In genomic region chr7:6590645-6591110, GRCh38 we compare ENCODE assay signal across 8 cellular contexts. TPM values are rescaled to one million over a fixed set of nuclear protein-coding genes. Genes with fewer than 3 reads are reported as not detected.
DNase-seq lines count a peak whose midpoint lies in the region; ATAC-seq and TF ChIP-seq lines count a peak whose summit lies in the region.

No MANE protein-coding gene starts in this region.

- no peaks in the 10 kb centered on the region for H3K27me3 ChIP-seq in HAP-1 (ENCODE audit: low read depth)
- H3K27me3 ChIP-seq in SK-N-SH (ENCODE audit: insufficient read depth), result no peaks in the 10 kb centered on the region
- no peaks in the 10 kb centered on the region for H3K27me3 ChIP-seq in rectal smooth muscle tissue (ENCODE audit: control insufficient read depth, insufficient read depth, low read length)

- peak; percentile 19 for DNase-seq in COR-L47 (lab: John Stamatoyannopoulos, UW)
- no peak for DNase-seq in HAP-1 (ENCODE audit: low spot score in 2 of 2)
- DNase-seq in SK-N-SH, result no peak
- DNase-seq in fibroblast of the aortic adventitia (ENCODE audit: low read depth), result peak; percentile 27
- DNase-seq in HT-29 (ENCODE audit: low spot score), result no peak
- no peak for DNase-seq in mesenteric fat pad (ENCODE audit: low spot score)

- H3K4me1 ChIP-seq in HAP-1 (peaks cover 4% of the 10 kb centered on the region), SK-N-SH (ENCODE audit: control insufficient read depth in 1 of 2, insufficient read depth in 2 of 2, low read depth in 1 of 2, low read length in 1 of 2) (peaks cover 2 to 7% of the 10 kb centered on the region in 2 experiments; a peak in 1 of 4 replicates), rectal smooth muscle tissue (ENCODE audit: control insufficient read depth, insufficient read depth, low read length) (peaks cover 7% of the 10 kb centered on the region)

- ATAC-seq in HG02610 (IDR thresholded peaks at IDR 0.05; ENCODE audit: unreplicated experiment), result no peak

- H3K9ac ChIP-seq in SK-N-SH (peak overlapping the region; percentile 80), rectal smooth muscle tissue (ENCODE audit: low read length) (peak overlapping the region; percentile 49)

- H3F3A ChIP-seq in SK-N-SH (replicated peaks; ENCODE audit: insufficient read depth), result peaks cover 12% of the 10 kb centered on the region

- POLR2A ChIA-PET in SK-N-SH (lab: Yijun Ruan, JAX), result interaction anchor here (0.7 to 2.9 kb wide), 6 partner anchors 10 to 54 kb away, joined by 3 to 16 read pairs (median 4); partner anchors contain the start of genes ZDHHC4, ZNF316 and ZNF853

- no peak for TF ChIP-seq CTCF in SK-N-SH (IDR thresholded peaks at IDR 0.05)
- no peak for TF ChIP-seq CTCF in fibroblast of the aortic adventitia (IDR thresholded peaks at IDR 0.05; ENCODE audit: insufficient read depth, low read length)

- 19% methylated on average over 10 of the region's 10 CpGs for WGBS in SK-N-SH (ENCODE audit: low lambda C conversion rate)

- H3K27ac ChIP-seq in SK-N-SH (ENCODE audit: low read depth in 2 of 2, low read length in 1 of 2) (peak overlapping the region; percentile 62 to 75; a peak in 3 of 4 replicates), rectal smooth muscle tissue (ENCODE audit: low read depth, low read length) (peak overlapping the region; percentile 72)

- no peaks in the 10 kb centered on the region for H4K20me1 ChIP-seq in SK-N-SH (ENCODE audit: insufficient read depth)

- TF ChIP-seq EP300 in SK-N-SH (IDR thresholded peaks at IDR 0.05; ENCODE audit: borderline replicate concordance in 1 of 2, low read depth in 1 of 2, low read length in 1 of 2), result no peak

- peak overlapping the region; percentile 84 for H3K4me3 ChIP-seq in HAP-1
- H3K4me3 ChIP-seq in SK-N-SH (ENCODE audit: low read depth in 2 of 2, low read length in 1 of 2), result peak overlapping the region; percentile 63 to 99
- H3K4me3 ChIP-seq in fibroblast of the aortic adventitia (ENCODE audit: low read depth, low read length), result peak overlapping the region; percentile 95
- peak overlapping the region; percentile 98 for H3K4me3 ChIP-seq in rectal smooth muscle tissue (ENCODE audit: low read length)

- TF ChIP-seq RAD21 in SK-N-SH (IDR thresholded peaks at IDR 0.05; ENCODE audit: low read length), result 0 out of 2 replicates have a peak, but pooled peaks have one; percentile 16

- H3K79me2 ChIP-seq in SK-N-SH (ENCODE audit: insufficient read depth), result peaks cover 30% of the 10 kb centered on the region

- peaks cover 51% of the 10 kb centered on the region for H3K36me3 ChIP-seq in HAP-1 (replicated peaks)
- peaks cover 25 to 66% of the 10 kb centered on the region in 2 experiments for H3K36me3 ChIP-seq in SK-N-SH (replicated peaks in 1 of 2; ENCODE audit: control insufficient read depth in 1 of 2, insufficient read depth in 2 of 2, low read length in 1 of 2)
- H3K36me3 ChIP-seq in rectal smooth muscle tissue (ENCODE audit: control insufficient read depth, insufficient read depth, low read length), result peaks cover 19% of the 10 kb centered on the region

- no peaks in the 10 kb centered on the region for H3K9me3 ChIP-seq in HAP-1
- no peaks in the 10 kb centered on the region for H3K9me3 ChIP-seq in SK-N-SH

- CTCF ChIA-PET in SK-N-SH (lab: Yijun Ruan, JAX), result interaction anchor here (0.9 to 4.2 kb wide), 23 partner anchors 10 to 340 kb away, joined by 3 to 65 read pairs (median 6); partner anchors contain the start of gene ZDHHC4

- no peaks in the 10 kb centered on the region for H3K9me2 ChIP-seq in SK-N-SH

- peak overlapping the region; percentile 96 for H3K4me2 ChIP-seq in SK-N-SH

- in situ Hi-C loops in HAP-1 (cut with MboI; ENCODE audit: low sequenced_read_pairs), result no loop called here

- peak overlapping the region; percentile 85 for H2AFZ ChIP-seq in SK-N-SH (ENCODE audit: low read depth)

TF ChIP-seq in SK-N-SH, 30 proteins besides CTCF, POLR2A, EP300 and RAD21:
- TF ChIP-seq RFX5 (IDR thresholded peaks at IDR 0.05; ENCODE audit: low read length), result no peak
- peak; percentile 49; the same call in 1 of the 2 replicates for TF ChIP-seq SIN3A (IDR thresholded peaks at IDR 0.05; ENCODE audit: borderline replicate concordance, low read depth, low read length)

RNA-seq across cellular contexts. Expression of gene INTS15, which starts 0.9 kb away (rescaled TPM):
- 31.3 and 39.1 TPM in 2 replicates for polyA plus RNA-seq in SK-N-SH (2012; rRNA removed)
- polyA plus RNA-seq in SK-N-SH (2012; cell fraction: cytosol; rRNA removed), result 23.3 and 29.6 TPM in 2 replicates
- polyA plus RNA-seq in SK-N-SH (2012; cell fraction: nucleus; rRNA removed), result 45.0 and 62.8 TPM in 2 replicates
- total RNA-seq in fibroblast of the aortic adventitia (ENCODE audit: low replicate concordance) (8.7 and 10.8 TPM in 2 replicates), mesenteric fat pad (26.2 TPM)
- total RNA-seq in HT-29 (2014; rRNA removed; shearing (Covaris generic)), result 27.6 and 29.5 TPM in 2 replicates

RNA-seq across cellular contexts. Expression of gene ZDHHC4, which starts 13.4 kb away (rescaled TPM):
- 169 and 178 TPM in 2 replicates for polyA plus RNA-seq in SK-N-SH (2012; rRNA removed)
- polyA plus RNA-seq in SK-N-SH (2012; cell fraction: cytosol; rRNA removed), result 151 and 174 TPM in 2 replicates
- polyA plus RNA-seq in SK-N-SH (2012; cell fraction: nucleus; rRNA removed), result 96.9 and 98.5 TPM in 2 replicates
- 51.2 and 63.8 TPM in 2 replicates for total RNA-seq in fibroblast of the aortic adventitia (ENCODE audit: low replicate concordance)
- 40.8 and 42.1 TPM in 2 replicates for total RNA-seq in HT-29 (2014; rRNA removed; shearing (Covaris generic))
- total RNA-seq in mesenteric fat pad, result 53.9 TPM

RNA-seq across cellular contexts. Expression of gene ZNF853, which starts 24.7 kb away (rescaled TPM):
- 15.9 and 17.6 TPM in 2 replicates for polyA plus RNA-seq in SK-N-SH (2012; rRNA removed)
- polyA plus RNA-seq in SK-N-SH (2012; cell fraction: cytosol; rRNA removed), result 8.4 and 15.2 TPM in 2 replicates
- 7.8 and 8.3 TPM in 2 replicates for polyA plus RNA-seq in SK-N-SH (2012; cell fraction: nucleus; rRNA removed)
- 0.54 and 1.6 TPM in 2 replicates for total RNA-seq in fibroblast of the aortic adventitia (ENCODE audit: low replicate concordance)
- total RNA-seq in HT-29 (2014; rRNA removed; shearing (Covaris generic)), result 0.31 TPM in 1 of 2 replicates, not detected in the other
- total RNA-seq in mesenteric fat pad, result 4.1 TPM

RNA-seq across cellular contexts. Expression of gene GRID2IP, which starts 39.4 kb away (rescaled TPM):
- 0.03 and 0.06 TPM in 2 replicates for polyA plus RNA-seq in SK-N-SH (2012; rRNA removed)
- polyA plus RNA-seq in SK-N-SH (2012; cell fraction: cytosol; rRNA removed), result 0.03 and 0.04 TPM in 2 replicates
- polyA plus RNA-seq in SK-N-SH (2012; cell fraction: nucleus; rRNA removed), result 0.15 and 0.27 TPM in 2 replicates
- total RNA-seq in fibroblast of the aortic adventitia (ENCODE audit: low replicate concordance) (not detected in 2 replicates), mesenteric fat pad (not detected)
- total RNA-seq in HT-29 (2014; rRNA removed; shearing (Covaris generic)), result not detected in 2 replicates

RNA-seq across cellular contexts. Expression of gene ZNF316, which starts 46.4 kb away (rescaled TPM):
- polyA plus RNA-seq in SK-N-SH (2012; rRNA removed), result 18.0 and 18.6 TPM in 2 replicates
- 8.8 and 11.0 TPM in 2 replicates for polyA plus RNA-seq in SK-N-SH (2012; cell fraction: cytosol; rRNA removed)
- 82.5 and 113 TPM in 2 replicates for polyA plus RNA-seq in SK-N-SH (2012; cell fraction: nucleus; rRNA removed)
- 9.9 and 21.0 TPM in 2 replicates for total RNA-seq in fibroblast of the aortic adventitia (ENCODE audit: low replicate concordance)
- total RNA-seq in HT-29 (2014; rRNA removed; shearing (Covaris generic)), result 32.8 and 35.9 TPM in 2 replicates
- 27.7 TPM for total RNA-seq in mesenteric fat pad

Comparison
In these comparisons a context has a peak if more than half of its experiments do, and no peak if none do; other contexts are left out.
1. DNase-seq: peak in COR-L47 (single experiment) and fibroblast of the aortic adventitia (single experiment); none in HAP-1 (0 of 2), SK-N-SH (single experiment), HT-29 (single experiment) and mesenteric fat pad (single experiment).
2. Peak in every context shown above with its lines, with median percentiles within 50 percentile points of each other: H3K4me3 ChIP-seq.